Comparison of ENCODE assay signal across 1 cellular context in genomic region chr1:110962892-110963665, GRCh38.
TF ChIP-seq lines count a peak whose summit lies in the region.

No MANE protein-coding gene starts in this region.

TF ChIP-seq in HepG2, 621 proteins besides CTCF, POLR2A, EP300 and RAD21 (continued from another document and continues in another):
- TF ChIP-seq DZIP1 (CRISPR knock-in tag; IDR thresholded peaks at IDR 0.05) (no peak; the same call in 1 of the 2 replicates), ATRX (CRISPR knock-in tag; IDR thresholded peaks at IDR 0.05; ENCODE audit: borderline replicate concordance) (no peak), THAP11 (CRISPR knock-in tag; IDR thresholded peaks at IDR 0.05) (no peak), FOXP1 (IDR thresholded peaks at IDR 0.05) (no peak), FOXP1 (CRISPR knock-in tag; IDR thresholded peaks at IDR 0.05) (no peak), CHD2 (IDR thresholded peaks at IDR 0.05; ENCODE audit: low read depth, low read length) (no peak), ZNF670 (CRISPR knock-in tag; IDR thresholded peaks at IDR 0.05; ENCODE audit: borderline replicate concordance) (peak; percentile 49; the same call in 1 of the 2 replicates), MEIS2 (CRISPR knock-in tag; IDR thresholded peaks at IDR 0.05) (no peak; the same call in 1 of the 2 replicates), AHR (CRISPR knock-in tag; IDR thresholded peaks at IDR 0.05) (0 out of 2 replicates have a peak, but pooled peaks have one; percentile 51), PHF5A (CRISPR knock-in tag; IDR thresholded peaks at IDR 0.05; ENCODE audit: low read depth, unreplicated experiment) (no peak), SCMH1 (CRISPR knock-in tag; IDR thresholded peaks at IDR 0.05; ENCODE audit: borderline replicate concordance) (no peak), MAZ (IDR thresholded peaks at IDR 0.05; ENCODE audit: borderline replicate concordance, low read depth, low read length) (0 out of 2 replicates have a peak, but pooled peaks have one; percentile 5), MAZ (CRISPR knock-in tag; IDR thresholded peaks at IDR 0.05; ENCODE audit: low read depth) (no peak), KDM5B (CRISPR knock-in tag; IDR thresholded peaks at IDR 0.05; ENCODE audit: borderline replicate concordance) (no peak; the same call in 1 of the 2 replicates), IRF9 (CRISPR knock-in tag; IDR thresholded peaks at IDR 0.05; ENCODE audit: borderline replicate concordance) (0 out of 2 replicates have a peak, but pooled peaks have one; percentile 20), RBAK (CRISPR knock-in tag; IDR thresholded peaks at IDR 0.05) (no peak), MED8 (CRISPR knock-in tag; IDR thresholded peaks at IDR 0.05; ENCODE audit: insufficient replicate concordance) (no peak), ZNF414 (CRISPR knock-in tag; IDR thresholded peaks at IDR 0.05) (no peak), ZNF567 (CRISPR knock-in tag; IDR thresholded peaks at IDR 0.05; ENCODE audit: borderline replicate concordance) (no peak), ZFP90 (CRISPR knock-in tag; IDR thresholded peaks at IDR 0.05; ENCODE audit: borderline replicate concordance) (no peak), GMEB1 (CRISPR knock-in tag; IDR thresholded peaks at IDR 0.05; ENCODE audit: borderline replicate concordance) (no peak), PAWR (CRISPR knock-in tag; IDR thresholded peaks at IDR 0.05; ENCODE audit: borderline replicate concordance) (no peak), MNT (IDR thresholded peaks at IDR 0.05) (no peak), KMT2B (CRISPR knock-in tag; IDR thresholded peaks at IDR 0.05) (no peak), JDP2 (CRISPR knock-in tag; IDR thresholded peaks at IDR 0.05; ENCODE audit: borderline replicate concordance) (no peak), SMYD3 (CRISPR knock-in tag; IDR thresholded peaks at IDR 0.05) (no peak), YEATS2 (CRISPR knock-in tag; IDR thresholded peaks at IDR 0.05; ENCODE audit: borderline replicate concordance) (peak; percentile 62; the same call in 1 of the 2 replicates), ZNF550 (CRISPR knock-in tag; IDR thresholded peaks at IDR 0.05; ENCODE audit: borderline replicate concordance) (no peak), JUND (CRISPR knock-in tag; IDR thresholded peaks at IDR 0.05) (no peak), BORCS8-MEF2B (CRISPR knock-in tag; IDR thresholded peaks at IDR 0.05) (no peak; the same call in 1 of the 2 replicates), THYN1 (CRISPR knock-in tag; IDR thresholded peaks at IDR 0.05; ENCODE audit: borderline replicate concordance, low read depth) (0 out of 2 replicates have a peak, but pooled peaks have one; percentile 61), ZNF772 (CRISPR knock-in tag; IDR thresholded peaks at IDR 0.05) (no peak), SP4 (CRISPR knock-in tag; IDR thresholded peaks at IDR 0.05) (no peak), POLR2AphosphoS5 (IDR thresholded peaks at IDR 0.05; ENCODE audit: low read depth, low read length) (no peak), CREB3 (CRISPR knock-in tag; IDR thresholded peaks at IDR 0.05) (peak; percentile 15; the same call in 1 of the 2 replicates), ZNF263 (CRISPR knock-in tag; IDR thresholded peaks at IDR 0.05) (peak; percentile 33; the same call in 1 of the 2 replicates), ZNF264 (CRISPR knock-in tag; IDR thresholded peaks at IDR 0.05) (peak; percentile 34; the same call in 1 of the 2 replicates), ZNF33A (CRISPR knock-in tag; IDR thresholded peaks at IDR 0.05; ENCODE audit: borderline replicate concordance) (no peak), MZF1 (CRISPR knock-in tag; IDR thresholded peaks at IDR 0.05; ENCODE audit: borderline replicate concordance) (no peak), ZFY (CRISPR knock-in tag; IDR thresholded peaks at IDR 0.05) (peak; percentile 28; the same call in 1 of the 2 replicates), ZBTB40 (IDR thresholded peaks at IDR 0.05) (no peak), ZBTB40 (CRISPR knock-in tag; IDR thresholded peaks at IDR 0.05) (peak; percentile 79; the same call in 1 of the 2 replicates), IRF2 (CRISPR knock-in tag; IDR thresholded peaks at IDR 0.05) (no peak), ZNF766 (CRISPR knock-in tag; IDR thresholded peaks at IDR 0.05; ENCODE audit: borderline replicate concordance) (0 out of 2 replicates have a peak, but pooled peaks have one; percentile 49), TEF (CRISPR knock-in tag; IDR thresholded peaks at IDR 0.05) (no peak), ZNF124 (CRISPR knock-in tag; IDR thresholded peaks at IDR 0.05) (0 out of 2 replicates have a peak, but pooled peaks have one; percentile 23), NKX3-1 (CRISPR knock-in tag; IDR thresholded peaks at IDR 0.05) (peak; percentile 77; the same call in 1 of the 2 replicates), TAF1 (CRISPR knock-in tag; IDR thresholded peaks at IDR 0.05) (no peak)
